Comparison of ENCODE assay signal across 17 cellular contexts in the genomic region with DNA sequence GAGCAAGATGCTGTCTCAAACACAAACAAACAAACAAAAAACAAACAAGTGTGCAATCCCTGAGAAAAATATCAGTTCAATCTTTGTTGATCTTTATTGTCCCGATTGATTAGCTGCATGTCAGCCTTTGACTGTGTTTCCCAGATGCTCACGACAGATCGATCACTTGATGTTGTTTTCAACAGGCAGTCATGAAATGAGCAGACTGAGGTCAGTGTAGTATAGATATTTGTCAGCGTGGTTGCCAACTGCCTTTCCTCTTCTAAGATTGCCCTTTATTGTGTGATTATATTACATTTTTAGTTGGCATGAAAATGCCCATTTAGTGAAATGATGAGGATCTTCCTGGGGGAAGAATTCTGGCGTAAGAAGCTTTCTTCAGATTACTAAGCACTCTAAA. TPM values are rescaled to one million over a fixed set of nuclear protein-coding genes. Genes with fewer than 3 reads are reported as not detected.
DNase-seq lines count a peak whose midpoint lies in the region; ATAC-seq and TF ChIP-seq lines count a peak whose summit lies in the region.
"Had no signal": no experiment of that assay in that cellular context is flagged by ENCODE, and none has a peak within 500 bp of the region (broad histone marks: within the 10 kb centered on the region; RNA-seq: fewer than 3 reads in every experiment).

No MANE protein-coding gene starts in this region.

- CTCF ChIA-PET in activated CD4-positive, alpha-beta memory T cell treated with anti-CD3 and anti-CD28 coated beads, Interleukin-2, amount 10 ng/mL, durations not matched to agents 7 days and 5 days (lab: Charles Lee) = interaction anchor here (0.6 to 1.8 kb wide), 4 partner anchors 13 to 171 kb away, joined by 3 to 4 read pairs (median 4); no protein-coding TSS in a partner anchor
- CTCF ChIA-PET in HEK293T (lab: Yijun Ruan, JAX) = no interaction called here

- H3K27ac Mint-ChIP-seq in activated naive CD4-positive, alpha-beta T cell treated with anti-CD3 and anti-CD28 coated beads, Interleukin-2, amount 50 U/mL, for 72 hours = no peak overlapping the region
- H3K27ac Mint-ChIP-seq in activated CD4-positive, alpha-beta memory T cell treated with anti-CD3 and anti-CD28 coated beads, Interleukin-2, amount 10 ng/mL, durations not matched to agents 7 days and 5 days = peak overlapping the region; percentile 27

- H3K4me3 Mint-ChIP-seq in activated CD4-positive, alpha-beta memory T cell treated with anti-CD3 and anti-CD28 coated beads, Interleukin-2, amount 10 ng/mL, durations not matched to agents 7 days and 5 days = peak overlapping the region; percentile 59

- no peaks in the 10 kb centered on the region for H3K9me3 ChIP-seq in uterus
- H3K9me3 ChIP-seq: ovary, thoracic aorta had no signal

- H3K4me1 ChIP-seq in uterus = peaks cover 0 to 13% of the 10 kb centered on the region in 2 donors

- H3K27me3 Mint-ChIP-seq in activated CD4-positive, alpha-beta memory T cell treated with anti-CD3 and anti-CD28 coated beads, Interleukin-2, amount 10 ng/mL, durations not matched to agents 7 days and 5 days = peaks cover 11% of the 10 kb centered on the region

- H3K27me3 ChIP-seq in uterus = no peaks in the 10 kb centered on the region
- H3K27me3 ChIP-seq: ovary had no signal

- no peak for TF ChIP-seq CTCF in uterus (IDR thresholded peaks at IDR 0.05)

- no peak for TF ChIP-seq POLR2A in uterus (IDR thresholded peaks at IDR 0.05)

- intact Hi-C loops in uterus (cut with DNase I; ENCODE audit: low total_unique reads) = no loop called here

- peak; percentile 72 to 96 for ATAC-seq in activated naive CD4-positive, alpha-beta T cell treated with anti-CD3 and anti-CD28 coated beads, Interleukin-2, amount 50 U/mL, for 72 hours
- ATAC-seq in HG02610 (IDR thresholded peaks at IDR 0.05; ENCODE audit: unreplicated experiment) = peak; percentile 56
- peak; percentile 78 for ATAC-seq in stimulated activated naive CD8-positive, alpha-beta T cell treated with anti-CD3 and anti-CD28 coated beads, Interleukin-15, Interleukin-2, amounts not matched to agents 100 U/mL and 50 U/mL, for 24 hours

- peaks cover 24% of the 10 kb centered on the region for H3K4me1 Mint-ChIP-seq in activated CD4-positive, alpha-beta memory T cell treated with anti-CD3 and anti-CD28 coated beads, Interleukin-2, amount 10 ng/mL, durations not matched to agents 7 days and 5 days

- H3K4me3 ChIP-seq in uterus = no peak overlapping the region
- H3K4me3 ChIP-seq: ovary, smooth muscle cell, thoracic aorta had no signal

- POLR2A ChIA-PET in activated CD4-positive, alpha-beta memory T cell treated with anti-CD3 and anti-CD28 coated beads, Interleukin-2, amount 10 ng/mL, durations not matched to agents 7 days and 5 days (lab: Charles Lee) = interaction anchor here (1.0 to 2.0 kb wide), 4 partner anchors 24 to 41 kb away, joined by 3 to 8 read pairs (median 7); no protein-coding TSS in a partner anchor
- POLR2A ChIA-PET in HEK293T (lab: Yijun Ruan, JAX) = no interaction called here

- H3K9me3 Mint-ChIP-seq in activated naive CD4-positive, alpha-beta T cell treated with anti-CD3 and anti-CD28 coated beads, Interleukin-2, amount 50 U/mL, for 72 hours = no peaks in the 10 kb centered on the region
- no peaks in the 10 kb centered on the region for H3K9me3 Mint-ChIP-seq in activated CD4-positive, alpha-beta memory T cell treated with anti-CD3 and anti-CD28 coated beads, Interleukin-2, amount 10 ng/mL, durations not matched to agents 7 days and 5 days

- H3K36me3 Mint-ChIP-seq in activated naive CD4-positive, alpha-beta T cell treated with anti-CD3 and anti-CD28 coated beads, Interleukin-2, amount 50 U/mL, for 72 hours = peaks cover 0 to 9% of the 10 kb centered on the region in 2 donors
- H3K36me3 Mint-ChIP-seq in activated CD4-positive, alpha-beta memory T cell treated with anti-CD3 and anti-CD28 coated beads, Interleukin-2, amount 10 ng/mL, durations not matched to agents 7 days and 5 days (ENCODE audit: low read depth) = peaks cover 13% of the 10 kb centered on the region

- peak in 1 of 2 donors; percentile 41 for DNase-seq in activated naive CD4-positive, alpha-beta T cell treated with anti-CD3 and anti-CD28 coated beads, Interleukin-2, amount 50 U/mL, for 72 hours (ENCODE audit: low spot score in 2 of 2)
- no peak for DNase-seq in activated naive CD4-positive, alpha-beta T cell treated with Interleukin-2 at 50 U/mL for 16 hours
- DNase-seq in activated CD4-positive, alpha-beta memory T cell treated with anti-CD3 and anti-CD28 coated beads, Interleukin-2, amount 10 ng/mL, durations not matched to agents 7 days and 5 days = peak; percentile 42
- peak; percentile 19 for DNase-seq in stimulated activated naive CD8-positive, alpha-beta T cell treated with anti-CD3 and anti-CD28 coated beads, Interleukin-15, Interleukin-2, amounts not matched to agents 100 U/mL and 50 U/mL, for 24 hours
- DNase-seq in HEK293T (ENCODE audit: extremely low spot score) = no peak
- no peak for DNase-seq in uterus
- DNase-seq in effector CD8-positive, alpha-beta T cell (lab: John Stamatoyannopoulos, UW) = no peak
- DNase-seq: activated CD8-positive, alpha-beta memory T cell treated with anti-CD3 and anti-CD28 coated beads, Interleukin-2, amount 50 U/mL, for 48 hours; kidney; midbrain; NCI-H82; ovary; T1000 had no signal

- H3K36me3 ChIP-seq in uterus = no peaks in the 10 kb centered on the region
- H3K36me3 ChIP-seq: ovary had no signal

- H3K27ac ChIP-seq in uterus = no peak overlapping the region
- H3K27ac ChIP-seq: ovary, RWPE1, thoracic aorta had no signal

TF ChIP-seq in HEK293T, 16 proteins besides CTCF, POLR2A, EP300 and RAD21:
- TF ChIP-seq L3MBTL2 (conservative IDR thresholded peaks at IDR 0.05) = no peak
- TF ChIP-seq, protein P1, sequence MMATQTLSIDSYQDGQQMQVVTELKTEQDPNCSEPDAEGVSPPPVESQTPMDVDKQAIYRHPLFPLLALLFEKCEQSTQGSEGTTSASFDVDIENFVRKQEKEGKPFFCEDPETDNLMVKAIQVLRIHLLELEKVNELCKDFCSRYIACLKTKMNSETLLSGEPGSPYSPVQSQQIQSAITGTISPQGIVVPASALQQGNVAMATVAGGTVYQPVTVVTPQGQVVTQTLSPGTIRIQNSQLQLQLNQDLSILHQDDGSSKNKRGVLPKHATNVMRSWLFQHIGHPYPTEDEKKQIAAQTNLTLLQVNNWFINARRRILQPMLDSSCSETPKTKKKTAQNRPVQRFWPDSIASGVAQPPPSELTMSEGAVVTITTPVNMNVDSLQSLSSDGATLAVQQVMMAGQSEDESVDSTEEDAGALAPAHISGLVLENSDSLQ (IDR thresholded peaks at IDR 0.05) = no peak
- no peak for TF ChIP-seq BHLHE40 (IDR thresholded peaks at IDR 0.05; ENCODE audit: borderline replicate concordance)
- TF ChIP-seq FOXM1 (IDR thresholded peaks at IDR 0.05; ENCODE audit: borderline replicate concordance) = no peak
- no peak for TF ChIP-seq ARNT (IDR thresholded peaks at IDR 0.05)
- TF ChIP-seq CTBP1 (IDR thresholded peaks at IDR 0.05; ENCODE audit: borderline replicate concordance) = no peak

RNA-seq across cellular contexts. Expression of a gene that starts 25.6 kb away (rescaled TPM):
- total RNA-seq in activated naive CD4-positive, alpha-beta T cell treated with anti-CD3 and anti-CD28 coated beads, Interleukin-2, amount 50 U/mL, for 72 hours = 10 to 100 TPM; 56.9 to 63.4 TPM
- total RNA-seq in activated CD4-positive, alpha-beta memory T cell treated with anti-CD3 and anti-CD28 coated beads, Interleukin-2, amount 10 ng/mL, durations not matched to agents 7 days and 5 days = 100 to 1,000 TPM; 140 to 146 TPM
- total RNA-seq in uterus = 100 to 1,000 TPM in 3 of 4 donors, 10 to 100 TPM in 1; 86.8 to 336 (median 231) TPM

Comparison
In these comparisons a context has a peak if more than half of its experiments do, and no peak if none do; other contexts are left out.
1. DNase-seq: peak in activated CD4-positive, alpha-beta memory T cell treated with anti-CD3 and anti-CD28 coated beads, Interleukin-2, amount 10 ng/mL, durations not matched to agents 7 days and 5 days (single experiment) and stimulated activated naive CD8-positive, alpha-beta T cell treated with anti-CD3 and anti-CD28 coated beads, Interleukin-15, Interleukin-2, amounts not matched to agents 100 U/mL and 50 U/mL, for 24 hours (single experiment); none in activated naive CD4-positive, alpha-beta T cell treated with Interleukin-2 at 50 U/mL for 16 hours (single experiment), HEK293T (single experiment), uterus (0 of 2) and effector CD8-positive, alpha-beta T cell (single experiment).
2. Peak in every context shown above with its lines, with median percentiles within 50 percentile points of each other: ATAC-seq.